Comparison of ENCODE assay signal across 25 cellular contexts in the genomic region with DNA sequence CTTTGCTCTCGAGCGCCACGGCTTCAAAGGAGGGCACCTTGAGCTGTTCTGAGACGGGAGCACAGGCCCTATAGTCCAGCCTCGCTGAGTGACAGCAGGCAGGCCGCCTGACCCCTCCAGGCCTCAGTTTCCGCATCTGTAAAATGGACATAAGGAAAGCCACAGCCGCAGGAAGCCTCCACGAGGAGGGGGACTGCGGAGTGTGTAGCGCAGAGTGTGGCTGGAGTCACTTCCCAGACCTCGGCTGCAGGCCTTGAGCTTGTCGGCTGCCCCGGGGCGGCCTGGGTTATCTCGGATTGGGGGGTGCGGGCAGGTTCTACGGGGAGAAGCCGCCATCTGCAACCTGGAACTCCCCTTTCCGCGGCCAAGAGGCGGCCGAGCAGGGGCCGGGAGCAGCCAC.
"Had no signal": no experiment of that assay in that cellular context is flagged by ENCODE, and none has a peak within 500 bp of the region (broad histone marks: within the 10 kb centered on the region; RNA-seq: fewer than 3 reads in every experiment).

No MANE protein-coding gene starts in this region.

- H3K4me3 Mint-ChIP-seq: activated CD4-positive, alpha-beta T cell treated with anti-CD3 and anti-CD28 coated beads for 36 hours; activated CD4-positive, alpha-beta T cell treated with anti-CD3 and anti-CD28 coated beads, Interleukin-2, amount 10 ng/mL, durations not matched to agents 7 days and 5 days; activated naive CD4-positive, alpha-beta T cell treated with anti-CD3 and anti-CD28 coated beads, Interleukin-2, amount 10 ng/mL, durations not matched to agents 7 days and 5 days; activated naive CD8-positive, alpha-beta T cell; activated naive CD8-positive, alpha-beta T cell treated with anti-CD3 and anti-CD28 coated beads, Interleukin-2, amount 50 U/mL, for 24 hours; activated T-cell treated with anti-CD3 and anti-CD28 coated beads, Interleukin-2, amount 50 U/mL, for 4 hours; activated T-helper 1 cell treated with anti-CD3 and anti-CD28 coated beads, Interleukin-12 subunit alpha, Interleukin-12 subunit beta, Interleukin-2, Interleukin-4 antibody, amounts not matched to agents 30 ng/mL and 10 ng/mL and 1 ng/mL, durations not matched to agents 14 hours and 24 hours and 36 hours; brain had no signal

- H3K9me3 Mint-ChIP-seq: activated CD4-positive, alpha-beta T cell treated with anti-CD3 and anti-CD28 coated beads, Interleukin-2, amount 10 ng/mL, durations not matched to agents 7 days and 5 days; activated naive CD4-positive, alpha-beta T cell treated with anti-CD3 and anti-CD28 coated beads, Interleukin-2, amount 10 ng/mL, durations not matched to agents 7 days and 5 days; activated naive CD8-positive, alpha-beta T cell treated with anti-CD3 and anti-CD28 coated beads, Interleukin-2, amount 50 U/mL, for 24 hours; activated T-cell treated with anti-CD3 and anti-CD28 coated beads, Interleukin-2, amount 50 U/mL, for 4 hours; activated T-helper 1 cell treated with anti-CD3 and anti-CD28 coated beads, Interleukin-12 subunit alpha, Interleukin-12 subunit beta, Interleukin-2, Interleukin-4 antibody, amounts not matched to agents 30 ng/mL and 10 ng/mL and 1 ng/mL, durations not matched to agents 14 hours and 24 hours and 36 hours; brain had no signal

- H3K27ac Mint-ChIP-seq: activated CD4-positive, alpha-beta T cell treated with anti-CD3 and anti-CD28 coated beads for 36 hours; activated CD4-positive, alpha-beta T cell treated with anti-CD3 and anti-CD28 coated beads, Interleukin-2, amount 10 ng/mL, durations not matched to agents 7 days and 5 days; activated naive CD4-positive, alpha-beta T cell treated with anti-CD3 and anti-CD28 coated beads, Interleukin-2, amount 10 ng/mL, durations not matched to agents 7 days and 5 days; activated naive CD8-positive, alpha-beta T cell; activated naive CD8-positive, alpha-beta T cell treated with anti-CD3 and anti-CD28 coated beads, Interleukin-2, amount 50 U/mL, for 24 hours; activated T-helper 1 cell treated with anti-CD3 and anti-CD28 coated beads, Interleukin-12 subunit alpha, Interleukin-12 subunit beta, Interleukin-2, Interleukin-4 antibody, amounts not matched to agents 30 ng/mL and 10 ng/mL and 1 ng/mL, durations not matched to agents 14 hours and 24 hours and 36 hours had no signal

- H3K4me3 ChIP-seq: PC-9, SK-N-MC had no signal

- DNase-seq: activated CD4-positive, alpha-beta T cell treated with anti-CD3 and anti-CD28 coated beads for 36 hours; activated CD4-positive, alpha-beta T cell treated with anti-CD3 and anti-CD28 coated beads, Interleukin-2, amount 10 ng/mL, durations not matched to agents 7 days and 5 days; activated CD4-positive, alpha-beta T cell treated with anti-CD3 and anti-CD28 coated beads, Interleukin-2, amount 50 U/mL, for 48 hours; activated CD8-positive, alpha-beta memory T cell treated with anti-CD3 and anti-CD28 coated beads, Interleukin-2, amount 50 U/mL, for 4 hours; activated naive CD4-positive, alpha-beta T cell treated with anti-CD3 and anti-CD28 coated beads, Interleukin-2, amount 10 ng/mL, durations not matched to agents 7 days and 5 days; activated naive CD8-positive, alpha-beta T cell treated with anti-CD3 and anti-CD28 coated beads, Interleukin-2, amount 50 U/mL, for 24 hours; activated T-cell treated with anti-CD3 and anti-CD28 coated beads for 4 hours; activated T-cell treated with anti-CD3 and anti-CD28 coated beads, Interleukin-2, amount 50 U/mL, for 4 hours; anterior cingulate cortex; central memory CD4-positive, alpha-beta T cell; Karpas-422; KBM-7; NCI-H1105; NCI-H1417 treated with DMSO at 0.1 percent for 48 hours; NCI-H1694; NCI-H2029; NCI-H345; NCI-H524 treated with DMSO at 0.1 percent for 48 hours; PC-9; Right ventricle myocardium superior; T1000 had no signal

- H3K27me3 Mint-ChIP-seq: activated CD4-positive, alpha-beta T cell treated with anti-CD3 and anti-CD28 coated beads for 36 hours; activated CD4-positive, alpha-beta T cell treated with anti-CD3 and anti-CD28 coated beads, Interleukin-2, amount 10 ng/mL, durations not matched to agents 7 days and 5 days; activated naive CD4-positive, alpha-beta T cell treated with anti-CD3 and anti-CD28 coated beads, Interleukin-2, amount 10 ng/mL, durations not matched to agents 7 days and 5 days; activated naive CD8-positive, alpha-beta T cell; activated naive CD8-positive, alpha-beta T cell treated with anti-CD3 and anti-CD28 coated beads, Interleukin-2, amount 50 U/mL, for 24 hours had no signal

- H3K27ac ChIP-seq: PC-9, SK-N-MC had no signal

- H3K36me3 Mint-ChIP-seq: activated naive CD8-positive, alpha-beta T cell; brain had no signal

- H3K4me1 Mint-ChIP-seq: activated CD4-positive, alpha-beta T cell treated with anti-CD3 and anti-CD28 coated beads for 36 hours; activated CD4-positive, alpha-beta T cell treated with anti-CD3 and anti-CD28 coated beads, Interleukin-2, amount 10 ng/mL, durations not matched to agents 7 days and 5 days; activated naive CD4-positive, alpha-beta T cell treated with anti-CD3 and anti-CD28 coated beads, Interleukin-2, amount 10 ng/mL, durations not matched to agents 7 days and 5 days; activated naive CD8-positive, alpha-beta T cell treated with anti-CD3 and anti-CD28 coated beads, Interleukin-2, amount 50 U/mL, for 24 hours; brain had no signal
